32 cellular contexts compared by ENCODE assay signal in genomic region chr11:17478064-17478463, GRCh38. TPM values are rescaled to one million over a fixed set of nuclear protein-coding genes. Genes with fewer than 3 reads are reported as not detected.
"Had no signal": no experiment of that assay in that cellular context is flagged by ENCODE, and none has a peak within 500 bp of the region (broad histone marks: within the 10 kb centered on the region; RNA-seq: fewer than 3 reads in every experiment).

No MANE protein-coding gene starts in this region.

- H3K9me3 Mint-ChIP-seq: activated naive CD4-positive, alpha-beta T cell treated with anti-CD3 and anti-CD28 coated beads, Interleukin-2, amount 50 U/mL, for 72 hours; activated T-cell treated with anti-CD3 and anti-CD28 coated beads, Interleukin-2, amount 50 U/mL, for 4 hours; activated T-helper 2 cell treated with anti-CD3 and anti-CD28 coated beads, Interferon-gamma antibody, Interleukin-2, Interleukin-4, amounts not matched to agents 10 μg/mL and 5 μg/mL and 100 μg/mL, durations not matched to agents 14 hours and 24 hours and 36 hours; dendritic cell treated with granulocyte-macrophage colony-stimulating factor and Interleukin-4, amounts not matched to agents 40 ng/mL and 50 ng/mL, for 4 days; natural killer cell treated with Interleukin-12 subunit alpha and Interleukin-12 subunit beta and Interleukin-15 and Interleukin-18, amount 100 ng/mL, for 72 hours; T-helper 1 cell treated with Interleukin-12 subunit alpha and Interleukin-12 subunit beta and Interleukin-4 antibody, amounts not matched to agents 30 μg/mL and 1 μg/mL, for 36 hours had no signal

- H3K27ac Mint-ChIP-seq: activated naive CD4-positive, alpha-beta T cell treated with anti-CD3 and anti-CD28 coated beads, Interleukin-2, amount 50 U/mL, for 72 hours; activated T-helper 2 cell treated with anti-CD3 and anti-CD28 coated beads, Interferon-gamma antibody, Interleukin-2, Interleukin-4, amounts not matched to agents 10 μg/mL and 5 μg/mL and 100 μg/mL, durations not matched to agents 14 hours and 24 hours and 36 hours; dendritic cell treated with granulocyte-macrophage colony-stimulating factor and Interleukin-4, amounts not matched to agents 40 ng/mL and 50 ng/mL, for 4 days; natural killer cell treated with Interleukin-12 subunit alpha and Interleukin-12 subunit beta and Interleukin-15 and Interleukin-18, amount 100 ng/mL, for 72 hours; progenitor cell of endocrine pancreas; T-helper 1 cell treated with Interleukin-12 subunit alpha and Interleukin-12 subunit beta and Interleukin-4 antibody, amounts not matched to agents 30 μg/mL and 1 μg/mL, for 36 hours had no signal

- H3K4me1 ChIP-seq: foreskin keratinocyte, testis had no signal

- H3K9me3 ChIP-seq: body of pancreas, esophagus muscularis mucosa, left ventricle myocardium inferior, neutrophil, ovary, testis, transverse colon had no signal

- H3K36me3 Mint-ChIP-seq: activated naive CD4-positive, alpha-beta T cell treated with anti-CD3 and anti-CD28 coated beads, Interleukin-2, amount 50 U/mL, for 72 hours; natural killer cell treated with Interleukin-12 subunit alpha and Interleukin-12 subunit beta and Interleukin-15 and Interleukin-18, amount 100 ng/mL, for 72 hours had no signal

- DNase-seq: activated CD4-positive, alpha-beta T cell treated with anti-CD3 and anti-CD28 coated beads for 48 hours; activated CD4-positive, alpha-beta T cell treated with anti-CD3 and anti-CD28 coated beads, Interleukin-2, amount 50 U/mL, for 48 hours; activated CD8-positive, alpha-beta memory T cell treated with anti-CD3 and anti-CD28 coated beads, Interleukin-2, amount 50 U/mL, for 48 hours; activated T-cell treated with anti-CD3 and anti-CD28 coated beads, Interleukin-2, amount 50 U/mL, for 4 hours; body of pancreas; effector CD4-positive, alpha-beta T cell; foreskin keratinocyte; left ventricle myocardium inferior; mesendoderm; ovary; stimulated activated CD4-positive, alpha-beta T cell treated with anti-CD3 and anti-CD28 coated beads, Interleukin-12 subunit alpha, Interleukin-12 subunit beta, amount 100 ng/mL, for 4 hours; stimulated activated CD4-positive, alpha-beta T cell treated with anti-CD3 and anti-CD28 coated beads, Interleukin-4, amount 100 ng/mL, for 1 hour; stimulated activated naive CD8-positive, alpha-beta T cell treated with anti-CD3 and anti-CD28 coated beads, Interleukin-15, Interleukin-2, amounts not matched to agents 100 U/mL and 50 U/mL, for 24 hours; T1000; testis; transverse colon; WERI-Rb-1 had no signal

- H3K36me3 ChIP-seq: esophagus muscularis mucosa, left ventricle myocardium inferior, neutrophil, ovary, transverse colon had no signal

- ATAC-seq: activated CD4-positive, CD25-positive, alpha-beta regulatory T cell treated with anti-CD3 and anti-CD28 coated beads, Interleukin-2, amount 50 U/mL, for 24 hours; activated naive CD4-positive, alpha-beta T cell treated with anti-CD3 and anti-CD28 coated beads, Interleukin-2, amount 50 U/mL, for 72 hours; activated T-cell treated with anti-CD3 and anti-CD28 coated beads, Interleukin-2, amount 50 U/mL, for 4 hours; body of pancreas; foreskin keratinocyte; natural killer cell treated with Interleukin-12 subunit alpha and Interleukin-12 subunit beta and Interleukin-15 and Interleukin-18, amount 100 ng/mL, for 72 hours; stimulated activated naive CD8-positive, alpha-beta T cell treated with anti-CD3 and anti-CD28 coated beads, Interleukin-15, Interleukin-2, amounts not matched to agents 100 U/mL and 50 U/mL, for 24 hours had no signal

- H3K27ac ChIP-seq: body of pancreas, esophagus muscularis mucosa, foreskin keratinocyte, left ventricle myocardium inferior, neutrophil, ovary, skin epidermis, testis, transverse colon, WERI-Rb-1 had no signal

- H3K27me3 ChIP-seq: ovary, testis had no signal

- H3K4me3 ChIP-seq: body of pancreas, esophagus muscularis mucosa, left ventricle myocardium inferior, lung, ovary, skin epidermis, testis, transverse colon had no signal

- H3K4me3 Mint-ChIP-seq: activated T-cell treated with anti-CD3 and anti-CD28 coated beads, Interleukin-2, amount 50 U/mL, for 4 hours; dendritic cell treated with granulocyte-macrophage colony-stimulating factor and Interleukin-4, amounts not matched to agents 40 ng/mL and 50 ng/mL, for 4 days; natural killer cell treated with Interleukin-12 subunit alpha and Interleukin-12 subunit beta and Interleukin-15 and Interleukin-18, amount 100 ng/mL, for 72 hours; T-helper 1 cell treated with Interleukin-12 subunit alpha and Interleukin-12 subunit beta and Interleukin-4 antibody, amounts not matched to agents 30 μg/mL and 1 μg/mL, for 36 hours had no signal

RNA-seq across cellular contexts. Expression of gene ABCC8, which starts 1.4 kb away (rescaled TPM):
- total RNA-seq: activated CD8-positive, alpha-beta memory T cell treated with anti-CD3 and anti-CD28 coated beads for 36 hours; activated naive CD4-positive, alpha-beta T cell treated with anti-CD3 and anti-CD28 coated beads, Interleukin-2, amount 50 U/mL, for 72 hours; activated T-cell treated with anti-CD3 and anti-CD28 coated beads, Interleukin-2, amount 50 U/mL, for 4 hours; foreskin keratinocyte; glomerular endothelial cell; myocyte; natural killer cell treated with Interleukin-12 subunit alpha and Interleukin-12 subunit beta and Interleukin-15 and Interleukin-18, amount 100 ng/mL, for 72 hours; renal cortical epithelial cell had no signal
- polyA plus RNA-seq: foreskin keratinocyte had no signal
